ENCODE assay signal across 21 cellular contexts in the genomic region with DNA sequence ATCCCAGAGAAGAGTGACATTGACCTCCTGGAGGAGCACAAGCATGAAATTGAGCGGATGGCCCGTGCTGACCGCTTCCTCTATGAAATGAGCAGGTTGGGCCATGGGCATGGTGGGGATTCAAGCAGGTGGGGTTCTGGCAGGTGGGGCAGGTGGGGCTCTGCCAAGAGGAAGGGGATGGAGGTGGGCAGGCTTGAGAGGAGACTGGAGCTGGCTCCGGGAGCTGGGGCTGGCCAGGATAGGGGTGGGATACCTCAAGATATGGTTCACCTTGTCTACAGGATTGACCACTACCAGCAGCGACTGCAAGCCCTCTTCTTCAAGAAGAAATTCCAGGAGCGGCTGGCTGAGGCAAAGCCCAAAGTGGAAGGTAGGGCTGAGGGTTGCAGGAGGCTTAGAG.
"Had no signal": no experiment of that assay in that cellular context is flagged by ENCODE, and none has a peak within 500 bp of the region (broad histone marks: within the 10 kb centered on the region; RNA-seq: fewer than 3 reads in every experiment).

No MANE protein-coding gene starts in this region.

- H3K36me3 ChIP-seq: cardiac muscle cell, neutrophil, prostate gland, right atrium auricular region, thyroid gland had no signal

- H3K27me3 ChIP-seq: cardiac muscle cell, heart right ventricle, right atrium auricular region, thyroid gland had no signal

- DNase-seq: effector CD8-positive, alpha-beta T cell; endodermal cell; foreskin keratinocyte; glutamatergic neuron; heart right ventricle; hypothalamus; mesendoderm; natural killer cell; stimulated activated CD4-positive, alpha-beta T cell treated with anti-CD3 and anti-CD28 coated beads, Interleukin-4, amount 100 ng/mL, for 4 hours; thyroid gland had no signal

- H3K4me3 Mint-ChIP-seq: endodermal cell; natural killer cell; stimulated activated memory B cell treated with anti-CD40 and anti-IgM and Interleukin-4, amounts not matched to agents 10 μg/mL and 1 μg/mL and 100 μg/mL, for 72 hours; stimulated activated naive CD8-positive, alpha-beta T cell treated with anti-CD3 and anti-CD28 coated beads, Interleukin-15, Interleukin-2, amounts not matched to agents 100 ng/mL and 50 ng/mL, for 24 hours; type B pancreatic cell had no signal

- H3K79me2 ChIP-seq: parathyroid adenoma had no signal

- H3K9me3 Mint-ChIP-seq: endodermal cell; natural killer cell; stimulated activated memory B cell treated with anti-CD40 and anti-IgM and Interleukin-4, amounts not matched to agents 10 μg/mL and 1 μg/mL and 100 μg/mL, for 72 hours; stimulated activated naive CD8-positive, alpha-beta T cell treated with anti-CD3 and anti-CD28 coated beads, Interleukin-15, Interleukin-2, amounts not matched to agents 100 ng/mL and 50 ng/mL, for 24 hours; type B pancreatic cell had no signal

- H3K27ac Mint-ChIP-seq: endodermal cell; natural killer cell; stimulated activated memory B cell treated with anti-CD40 and anti-IgM and Interleukin-4, amounts not matched to agents 10 μg/mL and 1 μg/mL and 100 μg/mL, for 72 hours; stimulated activated naive CD8-positive, alpha-beta T cell treated with anti-CD3 and anti-CD28 coated beads, Interleukin-15, Interleukin-2, amounts not matched to agents 100 ng/mL and 50 ng/mL, for 24 hours; type B pancreatic cell had no signal

- H3K27me3 Mint-ChIP-seq: stimulated activated naive CD8-positive, alpha-beta T cell treated with anti-CD3 and anti-CD28 coated beads, Interleukin-15, Interleukin-2, amounts not matched to agents 100 ng/mL and 50 ng/mL, for 24 hours; type B pancreatic cell had no signal

- H3K4me1 Mint-ChIP-seq: natural killer cell; stimulated activated memory B cell treated with anti-CD40 and anti-IgM and Interleukin-4, amounts not matched to agents 10 μg/mL and 1 μg/mL and 100 μg/mL, for 72 hours had no signal

- ATAC-seq: esophagus mucosa; foreskin keratinocyte; heart right ventricle; natural killer cell; sciatic nerve; stimulated activated memory B cell treated with anti-CD40 and anti-IgM and Interleukin-4, amounts not matched to agents 10 μg/mL and 1 μg/mL and 100 μg/mL, for 72 hours had no signal

- H3K27ac ChIP-seq: cardiac muscle cell, epithelial cell of prostate, foreskin keratinocyte, heart right ventricle, neutrophil, parathyroid adenoma, prostate gland, right atrium auricular region, thyroid gland had no signal

- H2AFZ ChIP-seq: parathyroid adenoma had no signal

- H3K4me1 ChIP-seq: foreskin keratinocyte, parathyroid adenoma, prostate gland had no signal

- H3K36me3 Mint-ChIP-seq: natural killer cell; stimulated activated memory B cell treated with anti-CD40 and anti-IgM and Interleukin-4, amounts not matched to agents 10 μg/mL and 1 μg/mL and 100 μg/mL, for 72 hours; type B pancreatic cell had no signal

- H3K9me3 ChIP-seq: heart right ventricle, neutrophil, prostate gland, right atrium auricular region, thyroid gland had no signal

- H3K4me3 ChIP-seq: cardiac muscle cell, heart right ventricle, prostate gland, right atrium auricular region, thyroid gland had no signal
